Comparison of ENCODE assay signal across 8 cellular contexts in the genomic region with DNA sequence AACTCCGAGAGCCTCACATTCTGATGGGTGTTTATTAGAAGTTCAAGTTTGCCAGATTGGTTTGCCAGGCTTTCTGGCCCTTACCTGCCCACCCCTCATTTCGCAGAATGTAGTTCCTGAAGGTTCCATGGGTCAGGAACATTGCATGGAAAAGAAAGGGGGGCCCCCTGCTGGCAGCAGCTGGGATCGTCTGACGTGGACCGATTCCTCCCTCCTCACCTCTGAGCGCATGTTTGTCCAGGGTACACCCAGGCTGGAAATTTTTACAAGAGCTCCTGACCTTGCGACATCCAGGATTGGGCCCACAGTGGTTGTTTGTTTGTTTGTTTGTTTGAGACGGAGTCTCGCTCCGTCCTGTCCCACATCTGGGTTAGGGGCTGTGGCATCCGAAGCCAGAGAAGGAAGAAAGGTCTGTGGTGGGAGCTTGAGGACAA.
DNase-seq lines count a peak whose midpoint lies in the region; ATAC-seq and TF ChIP-seq lines count a peak whose summit lies in the region.

No MANE protein-coding gene starts in this region.

- H3K4me1 ChIP-seq in SK-N-SH (ENCODE audit: control insufficient read depth in 1 of 2, insufficient read depth in 2 of 2, low read depth in 1 of 2, low read length in 1 of 2): no peaks in the 10 kb centered on the region

- peaks cover 8% of the 10 kb centered on the region; the same call in 1 of the 2 replicates for H4K20me1 ChIP-seq in SK-N-SH (ENCODE audit: insufficient read depth)

- H3K4me2 ChIP-seq in SK-N-SH: no peak overlapping the region

- CTCF ChIA-PET in SK-N-SH (lab: Yijun Ruan, JAX): interaction anchor here (0.5 to 4.4 kb wide), 68 partner anchors 10 to 1319 kb away, joined by 3 to 44 read pairs (median 4); no protein-coding TSS in a partner anchor

- H3K27me3 ChIP-seq in SK-N-SH (ENCODE audit: insufficient read depth): no peaks in the 10 kb centered on the region

- peak overlapping the region in 1 of 2 experiments; percentile 50; a peak in 1 of 4 replicates for H3K4me3 ChIP-seq in SK-N-SH (ENCODE audit: low read depth in 2 of 2, low read length in 1 of 2)

- no peaks in the 10 kb centered on the region for H3K9me3 ChIP-seq in SK-N-SH

- H3K27ac ChIP-seq in SK-N-SH (ENCODE audit: low read depth in 2 of 2, low read length in 1 of 2): no peak overlapping the region

- peaks cover 37% of the 10 kb centered on the region; the same call in 1 of the 2 replicates for H3K79me2 ChIP-seq in SK-N-SH (ENCODE audit: insufficient read depth)

- DNase-seq in Caki2 (ENCODE audit: low read depth): peak; percentile 86
- peak; percentile 88 for DNase-seq in HK-2 (ENCODE audit: unreplicated experiment)
- DNase-seq in SK-N-SH: peak; percentile 85
- DNase-seq in dermis blood vessel endothelial cell: peak; percentile 78
- peak; percentile 58 for DNase-seq in left lobe of liver (ENCODE audit: low spot score)
- peak; percentile 28 to 43 for DNase-seq in stimulated activated CD8-positive, alpha-beta memory T cell treated with anti-CD3 and anti-CD28 coated beads, Interleukin-2, amount 100 ng/mL, for 48 hours (ENCODE audit: low read depth in 2 of 2)

- peak; percentile 92 for TF ChIP-seq RAD21 in SK-N-SH (IDR thresholded peaks at IDR 0.05; ENCODE audit: low read length)

- H2AFZ ChIP-seq in SK-N-SH (ENCODE audit: low read depth): no peak overlapping the region

- peaks cover 3% of the 10 kb centered on the region for H3F3A ChIP-seq in SK-N-SH (replicated peaks; ENCODE audit: insufficient read depth)

- in situ Hi-C loops in Caki2 (cut with HindIII; ENCODE audit: low pct_unique_long_range_greater_than_20kb, low sequenced_read_pairs): no loop called here

- H3K36me3 ChIP-seq in SK-N-SH (replicated peaks in 1 of 2; ENCODE audit: control insufficient read depth in 1 of 2, insufficient read depth in 2 of 2, low read length in 1 of 2): no peaks in the 10 kb centered on the region

- WGBS in SK-N-SH (ENCODE audit: low lambda C conversion rate): 34% methylated on average over 8 of the region's 11 CpGs

- POLR2A ChIA-PET in SK-N-SH (lab: Yijun Ruan, JAX): no interaction called here

- TF ChIP-seq CTCF in SK-N-SH (IDR thresholded peaks at IDR 0.05): peak; percentile 94

- no peaks in the 10 kb centered on the region for H3K9me2 ChIP-seq in SK-N-SH

- no peak for TF ChIP-seq EP300 in SK-N-SH (IDR thresholded peaks at IDR 0.05; ENCODE audit: borderline replicate concordance in 1 of 2, low read depth in 1 of 2, low read length in 1 of 2)

- H3K9ac ChIP-seq in SK-N-SH: no peak overlapping the region

- ATAC-seq in left lobe of liver (peak; percentile 80), HG03571 (IDR thresholded peaks at IDR 0.05; ENCODE audit: unreplicated experiment) (no peak), HG03025 (IDR thresholded peaks at IDR 0.05; ENCODE audit: low FRiP score, unreplicated experiment) (no peak)

TF ChIP-seq in SK-N-SH, 30 proteins besides CTCF, POLR2A, EP300 and RAD21:
- TF ChIP-seq SIN3A (IDR thresholded peaks at IDR 0.05; ENCODE audit: borderline replicate concordance, low read depth, low read length): no peak
- TF ChIP-seq SMC3 (IDR thresholded peaks at IDR 0.05; ENCODE audit: low read depth, low read length): peak; percentile 91
- no peak for TF ChIP-seq FOXM1 (IDR thresholded peaks at IDR 0.05; ENCODE audit: low read depth)
- peak; percentile 16; the same call in 1 of the 2 replicates for TF ChIP-seq NRF1 (IDR thresholded peaks at IDR 0.05; ENCODE audit: low read depth, low read length)
- no peak for TF ChIP-seq YY1 (IDR thresholded peaks at IDR 0.05; ENCODE audit: low read depth)

Comparison
In these comparisons a context has a peak if more than half of its experiments do, and no peak if none do; other contexts are left out.
1. DNase-seq: peak in every context shown above with its lines; median percentile 88 in HK-2; 86 in Caki2; 85 in SK-N-SH; 78 in dermis blood vessel endothelial cell; 58 in left lobe of liver; 36 in stimulated activated CD8-positive, alpha-beta memory T cell treated with anti-CD3 and anti-CD28 coated beads, Interleukin-2, amount 100 ng/mL, for 48 hours.